In the genomic region with DNA sequence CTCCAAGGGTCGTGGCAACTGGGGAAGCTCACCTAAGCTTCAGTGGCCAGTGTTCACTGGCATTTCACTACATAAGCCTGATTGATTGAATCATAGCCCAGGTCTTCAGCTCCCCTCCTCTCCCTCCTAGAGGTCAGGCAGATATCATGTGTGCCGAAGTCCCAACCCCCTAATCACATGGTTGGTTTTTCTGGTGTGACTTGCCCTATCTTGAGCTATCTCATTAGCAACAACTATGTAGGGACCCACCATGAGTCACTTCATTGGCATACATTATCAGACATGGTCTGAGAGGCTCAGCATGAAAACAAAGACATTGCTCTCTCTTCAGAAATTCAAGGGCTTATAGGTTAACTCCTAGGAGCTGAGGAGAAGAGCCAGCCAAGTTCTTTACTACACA, we compare ENCODE assay signal across 24 cellular contexts.
DNase-seq lines count a peak whose midpoint lies in the region; ATAC-seq, FAIRE-seq and TF ChIP-seq lines count a peak whose summit lies in the region.
"Had no signal": no experiment of that assay in that cellular context is flagged by ENCODE, and none has a peak within 500 bp of the region (broad histone marks: within the 10 kb centered on the region; RNA-seq: fewer than 3 reads in every experiment).

No MANE protein-coding gene starts in this region.

- no peaks in the 10 kb centered on the region for H3K4me1 Mint-ChIP-seq in stimulated activated naive CD8-positive, alpha-beta T cell treated with anti-CD3 and anti-CD28 coated beads, Interleukin-15, amount 100 ng/mL, for 72 hours
- H3K4me1 Mint-ChIP-seq: CD14-positive monocyte; stimulated activated effector memory CD8-positive, alpha-beta T cell treated with anti-CD3 and anti-CD28 coated beads, Interleukin-12 subunit alpha, Interleukin-12 subunit beta, amount 100 ng/mL, for 72 hours had no signal

- H3K27ac Mint-ChIP-seq in stimulated activated naive CD8-positive, alpha-beta T cell treated with anti-CD3 and anti-CD28 coated beads, Interleukin-15, amount 100 ng/mL, for 72 hours = no peak overlapping the region
- H3K27ac Mint-ChIP-seq: activated naive CD4-positive, alpha-beta T cell treated with anti-CD3 and anti-CD28 coated beads for 36 hours; CD14-positive monocyte; dendritic cell treated with granulocyte-macrophage colony-stimulating factor and Interleukin-4, amounts not matched to agents 40 ng/mL and 50 ng/mL, for 4 days; stimulated activated effector memory CD8-positive, alpha-beta T cell treated with anti-CD3 and anti-CD28 coated beads, Interleukin-12 subunit alpha, Interleukin-12 subunit beta, amount 100 ng/mL, for 72 hours had no signal

- TF ChIP-seq POLR2A in GM12891 (IDR thresholded peaks at IDR 0.05; ENCODE audit: low read depth, low read length) = no peak

- no peak overlapping the region for H3K4me3 Mint-ChIP-seq in stimulated activated naive CD8-positive, alpha-beta T cell treated with anti-CD3 and anti-CD28 coated beads, Interleukin-15, amount 100 ng/mL, for 72 hours
- H3K4me3 Mint-ChIP-seq: activated naive CD4-positive, alpha-beta T cell treated with anti-CD3 and anti-CD28 coated beads for 36 hours; brain; CD14-positive monocyte; dendritic cell treated with granulocyte-macrophage colony-stimulating factor and Interleukin-4, amounts not matched to agents 40 ng/mL and 50 ng/mL, for 4 days; stimulated activated effector memory CD8-positive, alpha-beta T cell treated with anti-CD3 and anti-CD28 coated beads, Interleukin-12 subunit alpha, Interleukin-12 subunit beta, amount 100 ng/mL, for 72 hours had no signal

- H3K9me3 Mint-ChIP-seq in stimulated activated naive CD8-positive, alpha-beta T cell treated with anti-CD3 and anti-CD28 coated beads, Interleukin-15, amount 100 ng/mL, for 72 hours = peaks cover 8 to 27% of the 10 kb centered on the region in 2 donors
- H3K9me3 Mint-ChIP-seq: dendritic cell treated with granulocyte-macrophage colony-stimulating factor and Interleukin-4, amounts not matched to agents 40 ng/mL and 50 ng/mL, for 4 days had no signal

- in situ Hi-C loops in astrocyte of the spinal cord (cut with HindIII; ENCODE audit: low sequenced_read_pairs) = no loop called here

- no peak for TF ChIP-seq CTCF in astrocyte of the spinal cord (IDR thresholded peaks at IDR 0.05; ENCODE audit: low read depth, low read length)

- no peak for FAIRE-seq in GM12891 (lab: Jason Lieb, UNC)
- FAIRE-seq: A549, GM18507, islet of Langerhans had no signal

- H3K4me3 ChIP-seq in astrocyte of the spinal cord (ENCODE audit: low read depth, low read length) = no peak overlapping the region
- H3K4me3 ChIP-seq: A549, thyroid gland had no signal

- no peaks in the 10 kb centered on the region for H3K27me3 Mint-ChIP-seq in stimulated activated naive CD8-positive, alpha-beta T cell treated with anti-CD3 and anti-CD28 coated beads, Interleukin-15, amount 100 ng/mL, for 72 hours
- H3K27me3 Mint-ChIP-seq: brain had no signal

- no peak for DNase-seq in stimulated activated naive CD8-positive, alpha-beta T cell treated with anti-CD3 and anti-CD28 coated beads, Interleukin-15, amount 100 ng/mL, for 72 hours
- DNase-seq in stimulated activated naive CD8-positive, alpha-beta T cell treated with anti-CD3 and anti-CD28 coated beads, Interleukin-15, Interleukin-2, amounts not matched to agents 100 U/mL and 50 U/mL, for 24 hours = no peak
- DNase-seq in astrocyte of the spinal cord (ENCODE audit: low read depth, low spot score) (peak; percentile 29), iris pigment epithelial cell (ENCODE audit: low read depth) (peak; percentile 31), cerebellum (ENCODE audit: low spot score) (no peak), NCI-H1048 (lab: John Stamatoyannopoulos, UW) (no peak), GM12891 (ENCODE audit: insufficient read length, low spot score) (no peak)
- DNase-seq: activated naive CD4-positive, alpha-beta T cell treated with anti-CD3 and anti-CD28 coated beads for 36 hours; activated T-cell treated with anti-CD3 and anti-CD28 coated beads for 4 hours; erythroblast; GOT3; head of caudate nucleus; NCI-H1930; NCI-H510A; Right ventricle myocardium superior; thyroid gland had no signal

- ATAC-seq in stimulated activated naive CD8-positive, alpha-beta T cell treated with anti-CD3 and anti-CD28 coated beads, Interleukin-15, amount 100 ng/mL, for 72 hours = peak; percentile 18
- ATAC-seq in stimulated activated naive CD8-positive, alpha-beta T cell treated with anti-CD3 and anti-CD28 coated beads, Interleukin-15, Interleukin-2, amounts not matched to agents 100 U/mL and 50 U/mL, for 24 hours = no peak
- no peak for ATAC-seq in GM18868 (IDR thresholded peaks at IDR 0.05; ENCODE audit: unreplicated experiment)
- ATAC-seq: stimulated activated effector memory CD8-positive, alpha-beta T cell treated with anti-CD3 and anti-CD28 coated beads, Interleukin-12 subunit alpha, Interleukin-12 subunit beta, amount 100 ng/mL, for 72 hours had no signal

TF ChIP-seq in GM12891, 5 proteins besides CTCF, POLR2A, EP300 and RAD21:
- TF ChIP-seq SPI1 (IDR thresholded peaks at IDR 0.05; ENCODE audit: low read depth, low read length) (no peak), POU2F2 (IDR thresholded peaks at IDR 0.05; ENCODE audit: low read depth, low read length) (no peak), TAF1 (IDR thresholded peaks at IDR 0.05; ENCODE audit: low read depth, low read length) (no peak), POLR2AphosphoS5 (IDR thresholded peaks at IDR 0.05; ENCODE audit: low read depth, low read length) (no peak), PAX5 (IDR thresholded peaks at IDR 0.05; ENCODE audit: insufficient read depth, low read length, severe bottlenecking) (no peak)

Comparison
In these comparisons a context has a peak if more than half of its experiments do, and no peak if none do; other contexts are left out.
1. DNase-seq: peak in astrocyte of the spinal cord (single experiment) and iris pigment epithelial cell (single experiment); none in stimulated activated naive CD8-positive, alpha-beta T cell treated with anti-CD3 and anti-CD28 coated beads, Interleukin-15, amount 100 ng/mL, for 72 hours (0 of 2), stimulated activated naive CD8-positive, alpha-beta T cell treated with anti-CD3 and anti-CD28 coated beads, Interleukin-15, Interleukin-2, amounts not matched to agents 100 U/mL and 50 U/mL, for 24 hours (single experiment), cerebellum (single experiment), NCI-H1048 (single experiment) and GM12891 (single experiment).